In the genomic region with DNA sequence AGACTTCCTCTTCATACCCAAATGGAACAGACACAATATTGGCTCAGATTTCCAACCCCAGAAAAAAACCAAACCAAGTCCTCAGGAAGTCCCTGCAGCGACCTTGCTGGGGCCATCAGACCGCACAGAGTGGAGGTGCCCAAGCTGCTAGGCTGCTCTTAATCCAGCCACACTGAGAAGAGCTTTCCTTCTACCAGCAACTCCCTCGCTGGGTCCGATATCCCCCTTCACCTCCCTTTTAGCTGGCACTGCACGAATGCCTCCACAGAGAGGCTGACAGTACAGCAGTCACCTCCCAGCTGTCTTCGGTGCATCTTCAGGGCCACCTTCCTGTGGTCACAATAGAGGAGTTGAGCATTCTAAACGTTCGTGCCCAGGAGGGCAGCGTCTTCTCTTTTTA, we compare ENCODE assay signal across 11 cellular contexts. TPM values are rescaled to one million over a fixed set of nuclear protein-coding genes. Genes with fewer than 3 reads are reported as not detected.
DNase-seq lines count a peak whose midpoint lies in the region; ATAC-seq and TF ChIP-seq lines count a peak whose summit lies in the region.
"Had no signal": no experiment of that assay in that cellular context is flagged by ENCODE, and none has a peak within 500 bp of the region (broad histone marks: within the 10 kb centered on the region; RNA-seq: fewer than 3 reads in every experiment).

No MANE protein-coding gene starts in this region.

- TF ChIP-seq CTCF in heart right ventricle (IDR thresholded peaks at IDR 0.05): no peak

- no peaks in the 10 kb centered on the region for H3K27me3 Mint-ChIP-seq in naive thymus-derived CD4-positive, alpha-beta T cell

- H3K27ac ChIP-seq in heart right ventricle (peak overlapping the region in 6 of 10 donors; percentile 4 to 79 (median 26)), right cardiac atrium (ENCODE audit: low read length) (no peak overlapping the region)
- peak overlapping the region; percentile 45 for H3K27ac ChIP-seq in naive thymus-derived CD4-positive, alpha-beta T cell (ENCODE audit: low read depth, low read length)
- H3K27ac ChIP-seq: VCaP had no signal

- peak overlapping the region; percentile 21 to 88 (median 74) for H3K4me3 Mint-ChIP-seq in naive thymus-derived CD4-positive, alpha-beta T cell

- DNase-seq in heart right ventricle: no peak
- DNase-seq in right cardiac atrium: no peak
- DNase-seq in activated naive CD4-positive, alpha-beta T cell treated with anti-CD3 and anti-CD28 coated beads, Interleukin-2, amount 50 U/mL, for 72 hours (ENCODE audit: low spot score in 2 of 2): no peak
- no peak for DNase-seq in naive thymus-derived CD4-positive, alpha-beta T cell
- DNase-seq in NCI-H1092 treated with DMSO at 0.1 percent for 48 hours (lab: John Stamatoyannopoulos, UW): no peak
- DNase-seq in activated gamma-delta T cell treated with Interleukin-2 at 50 U/mL for 16 hours: no peak
- no peak for DNase-seq in NCI-H1105 (lab: John Stamatoyannopoulos, UW)
- DNase-seq: anterior cingulate cortex, C1 segment of cervical spinal cord had no signal

- H3K27ac Mint-ChIP-seq in activated naive CD4-positive, alpha-beta T cell treated with anti-CD3 and anti-CD28 coated beads, Interleukin-2, amount 50 U/mL, for 72 hours: peak overlapping the region; percentile 84 to 93
- peak overlapping the region; percentile 45 to 90 (median 85) for H3K27ac Mint-ChIP-seq in naive thymus-derived CD4-positive, alpha-beta T cell

- H3K9me3 ChIP-seq in heart right ventricle (no peaks in the 10 kb centered on the region), right cardiac atrium (ENCODE audit: control insufficient read depth, low read length) (no peaks in the 10 kb centered on the region)
- H3K9me3 ChIP-seq in naive thymus-derived CD4-positive, alpha-beta T cell (ENCODE audit: control insufficient read depth in 2 of 3, low read length in 3 of 3): no peaks in the 10 kb centered on the region

- H3K4me1 Mint-ChIP-seq in naive thymus-derived CD4-positive, alpha-beta T cell: peaks cover 27 to 54% (median 42%) of the 10 kb centered on the region in 7 donors

- ATAC-seq in heart right ventricle (peak in 2 of 8 donors; percentile 20 to 28), right cardiac atrium (no peak), HG03442 (IDR thresholded peaks at IDR 0.05; ENCODE audit: unreplicated experiment) (no peak)
- peak; percentile 37 to 54 for ATAC-seq in activated naive CD4-positive, alpha-beta T cell treated with anti-CD3 and anti-CD28 coated beads, Interleukin-2, amount 50 U/mL, for 72 hours
- ATAC-seq in naive thymus-derived CD4-positive, alpha-beta T cell: peak; percentile 45

- no peaks in the 10 kb centered on the region for H3K27me3 ChIP-seq in heart right ventricle
- no peaks in the 10 kb centered on the region for H3K27me3 ChIP-seq in right cardiac atrium (ENCODE audit: control insufficient read depth, insufficient read depth)
- no peaks in the 10 kb centered on the region for H3K27me3 ChIP-seq in naive thymus-derived CD4-positive, alpha-beta T cell (ENCODE audit: control insufficient read depth in 2 of 2, insufficient read depth in 2 of 2, low read length in 2 of 2)

- H3K4me3 ChIP-seq in heart right ventricle (peak overlapping the region in 1 of 10 donors; percentile 29), right cardiac atrium (ENCODE audit: low read length) (no peak overlapping the region)
- H3K4me3 ChIP-seq in naive thymus-derived CD4-positive, alpha-beta T cell (ENCODE audit: low read length): peak overlapping the region; percentile 33

- 52 to 63% methylated on average over 9 of the region's 9 CpGs for WGBS in heart right ventricle, 2 donors
- WGBS in right cardiac atrium: 65% methylated on average over 9 of the region's 9 CpGs

- peaks cover 0 to 29% (median 0%) of the 10 kb centered on the region in 9 donors for H3K36me3 ChIP-seq in heart right ventricle
- peaks cover 0 to 7% (median 0%) of the 10 kb centered on the region in 3 experiments for H3K36me3 ChIP-seq in naive thymus-derived CD4-positive, alpha-beta T cell (ENCODE audit: control insufficient read depth in 2 of 3, insufficient read depth in 3 of 3, low read length in 3 of 3)

- peaks cover 10 to 23% of the 10 kb centered on the region in 2 donors for H3K36me3 Mint-ChIP-seq in activated naive CD4-positive, alpha-beta T cell treated with anti-CD3 and anti-CD28 coated beads, Interleukin-2, amount 50 U/mL, for 72 hours
- peaks cover 0 to 21% (median 4%) of the 10 kb centered on the region in 5 donors for H3K36me3 Mint-ChIP-seq in naive thymus-derived CD4-positive, alpha-beta T cell

- CTCF ChIA-PET in naive thymus-derived CD4-positive, alpha-beta T cell (lab: Charles Lee): no interaction called here

- POLR2A ChIA-PET in naive thymus-derived CD4-positive, alpha-beta T cell (lab: Charles Lee): interaction anchor here (0.9 to 1.1 kb wide), 2 partner anchors 35 to 56 kb away, joined by 3 read pairs; no protein-coding TSS in a partner anchor

- peaks cover 1 to 62% (median 33%) of the 10 kb centered on the region in 9 donors for H3K4me1 ChIP-seq in heart right ventricle
- H3K4me1 ChIP-seq in right cardiac atrium (ENCODE audit: control insufficient read depth, insufficient read depth, low read length): peaks cover 6% of the 10 kb centered on the region
- peaks cover 24 to 44% of the 10 kb centered on the region in 2 donors for H3K4me1 ChIP-seq in naive thymus-derived CD4-positive, alpha-beta T cell (ENCODE audit: control insufficient read depth in 2 of 2, insufficient read depth in 2 of 2, low read length in 2 of 2)

- intact Hi-C loops in heart right ventricle (cut with DNase I) (loop anchor here in 1 of 10 donors (10.0 kb wide), 1 partner anchor 53 kb away; no protein-coding TSS in a partner anchor), right cardiac atrium (cut with DNase I) (no loop called here)
- intact Hi-C loops in naive thymus-derived CD4-positive, alpha-beta T cell (cut with micrococcal nuclease): loop anchor here in 1 of 2 donors (10.0 kb wide), 1 partner anchor 327 kb away; the partner anchor contains the start of gene TOR2A

- peaks cover 0 to 3% of the 10 kb centered on the region in 2 donors for H3K9me3 Mint-ChIP-seq in activated naive CD4-positive, alpha-beta T cell treated with anti-CD3 and anti-CD28 coated beads, Interleukin-2, amount 50 U/mL, for 72 hours
- peaks cover 0 to 2% (median 0%) of the 10 kb centered on the region in 11 donors for H3K9me3 Mint-ChIP-seq in naive thymus-derived CD4-positive, alpha-beta T cell

RNA-seq across cellular contexts. Expression of gene NAIF1, which starts 5.8 kb away (rescaled TPM):
- total RNA-seq in heart right ventricle: 1 to 10 TPM; 3.2 to 7.0 (median 5.5) TPM
- 1 to 10 TPM; 4.4 to 7.2 TPM for polyA plus RNA-seq in heart right ventricle
- 1 to 10 TPM; 6.1 to 8.7 (median 6.4) TPM for total RNA-seq in right cardiac atrium
- polyA plus RNA-seq in right cardiac atrium: 5.0 TPM
- 10 to 100 TPM in 1 of 2 donors, 1 to 10 TPM in 1; 9.8 to 12.7 TPM for total RNA-seq in activated naive CD4-positive, alpha-beta T cell treated with anti-CD3 and anti-CD28 coated beads, Interleukin-2, amount 50 U/mL, for 72 hours
- 10 to 100 TPM; 10.7 to 13.3 (median 11.8) TPM for total RNA-seq in naive thymus-derived CD4-positive, alpha-beta T cell
- polyA plus RNA-seq in naive thymus-derived CD4-positive, alpha-beta T cell: 10 to 100 TPM in 1 of 2 donors, 1 to 10 TPM in 1; 8.6 to 14.8 TPM

RNA-seq across cellular contexts. Expression of gene SLC25A25, which starts 6.7 kb away (rescaled TPM):
- total RNA-seq in heart right ventricle: 10 to 100 TPM in 3 of 10 donors, 1 to 10 TPM in 7; 3.6 to 20.7 (median 7.5) TPM
- 1 to 10 TPM; 2.3 to 4.8 TPM for polyA plus RNA-seq in heart right ventricle
- total RNA-seq in right cardiac atrium: 10 to 100 TPM in 1 of 4 donors, 1 to 10 TPM in 3; 6.3 to 16.1 (median 7.0) TPM
- 5.8 TPM for polyA plus RNA-seq in right cardiac atrium
- 10 to 100 TPM; 10.9 to 19.0 TPM for total RNA-seq in activated naive CD4-positive, alpha-beta T cell treated with anti-CD3 and anti-CD28 coated beads, Interleukin-2, amount 50 U/mL, for 72 hours
- total RNA-seq in naive thymus-derived CD4-positive, alpha-beta T cell: 10 to 100 TPM; 12.4 to 26.3 (median 15.1) TPM
- polyA plus RNA-seq in naive thymus-derived CD4-positive, alpha-beta T cell: 10 to 100 TPM in 1 of 2 donors, 1 to 10 TPM in 1; 8.4 to 14.7 TPM

Comparison
In these comparisons a context has a peak if more than half of its experiments do, and no peak if none do; other contexts are left out.
1. ATAC-seq: peak in activated naive CD4-positive, alpha-beta T cell treated with anti-CD3 and anti-CD28 coated beads, Interleukin-2, amount 50 U/mL, for 72 hours (2 of 2) and naive thymus-derived CD4-positive, alpha-beta T cell (single experiment); none in right cardiac atrium (0 of 2) and HG03442 (single experiment).